20 cellular contexts compared by ENCODE assay signal in genomic region chr22:46908641-46909107, GRCh38.
"Had no signal": no experiment of that assay in that cellular context is flagged by ENCODE, and none has a peak within 500 bp of the region (broad histone marks: within the 10 kb centered on the region; RNA-seq: fewer than 3 reads in every experiment).

No MANE protein-coding gene starts in this region.

- H3K4me1 ChIP-seq: adrenal gland, breast epithelium, prostate gland, right atrium auricular region, tibial artery, uterus had no signal

- H3K27ac ChIP-seq: adrenal gland, breast epithelium, prostate gland, right atrium auricular region, tibial artery, uterus had no signal

- DNase-seq: activated CD4-positive, alpha-beta T cell treated with anti-CD3 and anti-CD28 coated beads, Interleukin-2, amount 10 ng/mL, durations not matched to agents 7 days and 5 days; activated CD8-positive, alpha-beta T cell treated with anti-CD3 and anti-CD28 coated beads, Interleukin-2, amount 10 ng/mL, durations not matched to agents 7 days and 5 days; activated gamma-delta T cell treated with Interleukin-2 at 50 U/mL for 16 hours; adrenal gland; cerebellar nuclear complex; cortex of kidney; effector CD4-positive, alpha-beta T cell; stimulated activated CD4-positive, alpha-beta T cell treated with anti-CD3 and anti-CD28 coated beads, Interleukin-12 subunit alpha, Interleukin-12 subunit beta, amount 100 ng/mL, for 4 hours; stimulated activated CD4-positive, alpha-beta T cell treated with anti-CD3 and anti-CD28 coated beads, Interleukin-1b, Interleukin-23, amount 100 ng/mL, for 48 hours; stimulated activated CD8-positive, alpha-beta memory T cell treated with anti-CD3 and anti-CD28 coated beads, Interleukin-4, amount 100 ng/mL, for 48 hours; stimulated activated naive CD4-positive, alpha-beta T cell treated with Interleukin-2 at 50 U/mL for 16 hours; tibial artery; uterus had no signal

- H3K27ac Mint-ChIP-seq: activated CD4-positive, alpha-beta T cell treated with anti-CD3 and anti-CD28 coated beads, Interleukin-2, amount 10 ng/mL, durations not matched to agents 7 days and 5 days; T-helper 1 cell treated with Interleukin-12 subunit alpha and Interleukin-12 subunit beta and Interleukin-4 antibody, amounts not matched to agents 30 μg/mL and 1 μg/mL, for 36 hours had no signal

- H3K27me3 ChIP-seq: adrenal gland, breast epithelium, right atrium auricular region, tibial artery, uterus had no signal

- H3K4me3 Mint-ChIP-seq: activated CD4-positive, alpha-beta T cell treated with anti-CD3 and anti-CD28 coated beads, Interleukin-2, amount 10 ng/mL, durations not matched to agents 7 days and 5 days; activated CD8-positive, alpha-beta T cell treated with anti-CD3 and anti-CD28 coated beads, Interleukin-2, amount 10 ng/mL, durations not matched to agents 7 days and 5 days; T-helper 1 cell treated with Interleukin-12 subunit alpha and Interleukin-12 subunit beta and Interleukin-4 antibody, amounts not matched to agents 30 μg/mL and 1 μg/mL, for 36 hours had no signal

- H3K4me1 Mint-ChIP-seq: activated CD4-positive, alpha-beta T cell treated with anti-CD3 and anti-CD28 coated beads, Interleukin-2, amount 10 ng/mL, durations not matched to agents 7 days and 5 days had no signal

- H3K9me3 Mint-ChIP-seq: activated CD4-positive, alpha-beta T cell treated with anti-CD3 and anti-CD28 coated beads, Interleukin-2, amount 10 ng/mL, durations not matched to agents 7 days and 5 days; activated naive CD4-positive, alpha-beta T cell treated with anti-CD3 and anti-CD28 coated beads, Interleukin-2, amount 50 U/mL, for 72 hours; T-helper 1 cell treated with Interleukin-12 subunit alpha and Interleukin-12 subunit beta and Interleukin-4 antibody, amounts not matched to agents 30 μg/mL and 1 μg/mL, for 36 hours had no signal

- H3K4me3 ChIP-seq: adrenal gland, breast epithelium, prostate gland, right atrium auricular region, tibial artery, uterus had no signal

- ATAC-seq: activated CD4-positive, CD25-positive, alpha-beta regulatory T cell treated with anti-CD3 and anti-CD28 coated beads, Interleukin-2, amount 50 U/mL, for 24 hours; activated CD8-positive, alpha-beta T cell treated with anti-CD3 and anti-CD28 coated beads, Interleukin-2, amount 10 ng/mL, durations not matched to agents 7 days and 5 days; activated naive CD4-positive, alpha-beta T cell treated with anti-CD3 and anti-CD28 coated beads, Interleukin-2, amount 50 U/mL, for 72 hours; esophagus mucosa had no signal

- H3K9me3 ChIP-seq: adrenal gland, breast epithelium, prostate gland, right atrium auricular region, tibial artery, uterus had no signal

- H3K36me3 ChIP-seq: adrenal gland, breast epithelium, prostate gland, uterus had no signal

- H3K27me3 Mint-ChIP-seq: activated CD4-positive, alpha-beta T cell treated with anti-CD3 and anti-CD28 coated beads, Interleukin-2, amount 10 ng/mL, durations not matched to agents 7 days and 5 days had no signal
